ENCODE assay signal across 21 cellular contexts in the genomic region with DNA sequence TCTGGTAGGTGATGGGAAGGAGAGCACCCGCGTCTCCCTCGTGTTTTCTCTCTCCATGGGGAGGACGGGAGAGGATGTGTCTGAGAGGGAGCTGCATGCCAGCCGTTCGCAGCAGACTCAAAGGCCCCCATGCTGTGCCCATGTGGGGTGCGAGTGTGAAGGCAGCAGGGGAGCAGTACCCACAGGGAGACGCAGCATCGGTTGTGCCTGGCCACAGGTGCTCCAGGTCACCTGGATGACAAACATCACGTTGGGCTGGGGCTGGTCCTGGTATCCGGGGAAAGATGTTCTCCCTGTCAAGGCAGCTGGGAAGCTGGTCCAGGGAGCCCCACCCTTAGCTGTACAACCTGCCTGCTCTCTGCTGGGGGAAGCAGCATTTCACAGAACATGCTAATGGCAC.
DNase-seq lines count a peak whose midpoint lies in the region; TF ChIP-seq lines count a peak whose summit lies in the region.
"Had no signal": no experiment of that assay in that cellular context is flagged by ENCODE, and none has a peak within 500 bp of the region (broad histone marks: within the 10 kb centered on the region; RNA-seq: fewer than 3 reads in every experiment).

No MANE protein-coding gene starts in this region.

- CTCF ChIA-PET in Calu3 (lab: Charles Lee): no interaction called here

- no peaks in the 10 kb centered on the region for H3K4me1 Mint-ChIP-seq in Calu3 (ENCODE audit: low read depth, unreplicated experiment)
- H3K4me1 Mint-ChIP-seq: CD4-positive, CD25-positive, alpha-beta regulatory T cell had no signal

- no peaks in the 10 kb centered on the region for H3K79me2 ChIP-seq in osteoblast (ENCODE audit: insufficient read depth, low read length)

- no peak overlapping the region for H3K27ac Mint-ChIP-seq in Calu3 (ENCODE audit: unreplicated experiment)
- H3K27ac Mint-ChIP-seq: CD4-positive, CD25-positive, alpha-beta regulatory T cell had no signal

- H3K27me3 Mint-ChIP-seq in Calu3 (ENCODE audit: unreplicated experiment): no peaks in the 10 kb centered on the region
- H3K27me3 Mint-ChIP-seq: CD4-positive, CD25-positive, alpha-beta regulatory T cell had no signal

- H3K4me3 ChIP-seq in osteoblast (ENCODE audit: insufficient read depth, low read length): no peak overlapping the region
- H3K4me3 ChIP-seq: GM12878, MG63 had no signal

- intact Hi-C loops in Calu3 (cut with micrococcal nuclease; ENCODE audit: unreplicated experiment): no loop called here

- H3K4me1 ChIP-seq in osteoblast (ENCODE audit: insufficient read depth, low read length): no peaks in the 10 kb centered on the region

- no peak overlapping the region for H3K4me3 Mint-ChIP-seq in Calu3 (ENCODE audit: low read depth, unreplicated experiment)
- H3K4me3 Mint-ChIP-seq: CD4-positive, CD25-positive, alpha-beta regulatory T cell had no signal

- no peaks in the 10 kb centered on the region for H3K36me3 Mint-ChIP-seq in Calu3 (ENCODE audit: insufficient read depth, unreplicated experiment)
- H3K36me3 Mint-ChIP-seq: CD4-positive, CD25-positive, alpha-beta regulatory T cell had no signal

- no peak overlapping the region for H3K4me2 ChIP-seq in osteoblast (ENCODE audit: insufficient read depth, low read length)
- H3K4me2 ChIP-seq: SK-N-SH had no signal

- H2AFZ ChIP-seq in osteoblast (ENCODE audit: low read length): no peak overlapping the region

- BruUV-seq in Calu3 (replicated peaks; lab: Mats Ljungman, UMichigan): no TSS peak

- H3K9me3 Mint-ChIP-seq in Calu3 (ENCODE audit: low read depth, unreplicated experiment): peaks cover 13% of the 10 kb centered on the region

- no peaks in the 10 kb centered on the region for H4K20me1 ChIP-seq in osteoblast (ENCODE audit: insufficient read depth, low read length)

- no peak overlapping the region for H3K27ac ChIP-seq in osteoblast (ENCODE audit: low read depth, low read length)

- no peaks in the 10 kb centered on the region for H3K36me3 ChIP-seq in osteoblast (ENCODE audit: insufficient read depth, low read length)
- H3K36me3 ChIP-seq: MG63 had no signal

- TF ChIP-seq CTCF in osteoblast (IDR thresholded peaks at IDR 0.05; ENCODE audit: extremely low read depth, low read depth, low read length) (no peak), Calu3 (IDR thresholded peaks at IDR 0.05; ENCODE audit: unreplicated experiment) (no peak)

- no peaks in the 10 kb centered on the region for H3K27me3 ChIP-seq in osteoblast (ENCODE audit: insufficient read depth, low read length)
- H3K27me3 ChIP-seq: MG63 had no signal

- H3K9me3 ChIP-seq in osteoblast (ENCODE audit: low read depth, low read length): no peaks in the 10 kb centered on the region
- H3K9me3 ChIP-seq: MG63, SK-N-SH had no signal

- peak in 2 of 3 experiments; percentile 71 to 83 for DNase-seq in NCI-H1417 (lab: John Stamatoyannopoulos, UW)
- DNase-seq in NCI-H1417 treated with DMSO at 0.1 percent for 48 hours (lab: John Stamatoyannopoulos, UW): no peak
- DNase-seq in NCI-H345 treated with DMSO at 0.1 percent for 48 hours (lab: John Stamatoyannopoulos, UW; ENCODE audit: unreplicated experiment): peak; percentile 40
- peak; percentile 61 for DNase-seq in osteoblast (ENCODE audit: insufficient read length, low spot score, missing footprints)
- DNase-seq in Calu3: no peak
- no peak for DNase-seq in activated CD4-positive, alpha-beta T cell treated with anti-CD3 and anti-CD28 coated beads, Interleukin-2, amount 50 U/mL, for 48 hours
- no peak for DNase-seq in GF-D8 (lab: John Stamatoyannopoulos, UW)
- DNase-seq: 8988T; CD4-positive, CD25-positive, alpha-beta regulatory T cell; GOT3; IMR-90; KG1; MG63; NCI-H1436 treated with DMSO at 0.1 percent for 48 hours; NCI-H2029 treated with DMSO at 0.1 percent for 48 hours; NCI-H2171; NCI-H226; NCI-H524; NCI-H774; SK-N-SH had no signal

Comparison
In these comparisons a context has a peak if more than half of its experiments do, and no peak if none do; other contexts are left out.
1. DNase-seq: peak in NCI-H1417 (2 of 3), NCI-H345 treated with DMSO at 0.1 percent for 48 hours (single experiment) and osteoblast (single experiment); none in NCI-H1417 treated with DMSO at 0.1 percent for 48 hours (single experiment), Calu3 (single experiment), activated CD4-positive, alpha-beta T cell treated with anti-CD3 and anti-CD28 coated beads, Interleukin-2, amount 50 U/mL, for 48 hours (0 of 2) and GF-D8 (single experiment).